Comparison of ENCODE assay signal across 12 cellular contexts in genomic region chr18:77478619-77479018, GRCh38.
DNase-seq lines count a peak whose midpoint lies in the region; ATAC-seq, FAIRE-seq and TF ChIP-seq lines count a peak whose summit lies in the region.
"Had no signal": no experiment of that assay in that cellular context is flagged by ENCODE, and none has a peak within 500 bp of the region (broad histone marks: within the 10 kb centered on the region; RNA-seq: fewer than 3 reads in every experiment).

No MANE protein-coding gene starts in this region.

- H3K4me3 ChIP-seq in ACC112 (ENCODE audit: low read depth, low read length) (peak overlapping the region; percentile 44; the same call in 1 of the 2 replicates), Karpas-422 (ENCODE audit: low read length) (no peak overlapping the region), liver (ENCODE audit: low read depth in 1 of 3, low read length in 3 of 3) (no peak overlapping the region)
- H3K4me3 ChIP-seq: BLaER1 had no signal

- H3K9me2 ChIP-seq in Karpas-422 (replicated peaks; ENCODE audit: insufficient read depth, low read length) = no peaks in the 10 kb centered on the region

- POLR2A ChIA-PET in activated CD4-positive, alpha-beta T cell treated with anti-CD3 and anti-CD28 coated beads for 36 hours (lab: Charles Lee) = no interaction called here

- intact Hi-C loops in activated CD4-positive, alpha-beta T cell treated with anti-CD3 and anti-CD28 coated beads for 36 hours (cut with DNase I, micrococcal nuclease) = no loop called here

- 25% methylated on average over 6 of the region's 6 CpGs for WGBS in liver

- H3K36me3 ChIP-seq in ACC112 (ENCODE audit: insufficient read depth, low read length) (no peaks in the 10 kb centered on the region), Karpas-422 (ENCODE audit: insufficient read depth, low read length) (no peaks in the 10 kb centered on the region), liver (ENCODE audit: control insufficient read depth in 4 of 4, insufficient read depth in 3 of 4, low read depth in 1 of 4, low read length in 3 of 4) (no peaks in the 10 kb centered on the region)
- H3K36me3 ChIP-seq: BLaER1 had no signal

- H3K4me3 Mint-ChIP-seq in activated CD4-positive, alpha-beta T cell treated with anti-CD3 and anti-CD28 coated beads for 36 hours = no peak overlapping the region
- H3K4me3 Mint-ChIP-seq: activated naive CD4-positive, alpha-beta T cell treated with anti-CD3 and anti-CD28 coated beads for 36 hours had no signal

- H2AFZ ChIP-seq in ACC112 (ENCODE audit: low read length, unreplicated experiment) (peak overlapping the region; percentile 75), Karpas-422 (ENCODE audit: low read length) (peak overlapping the region; percentile 92)

- H3K4me1 Mint-ChIP-seq in activated CD4-positive, alpha-beta T cell treated with anti-CD3 and anti-CD28 coated beads for 36 hours = no peaks in the 10 kb centered on the region

- peaks cover 24% of the 10 kb centered on the region for H3K4me1 ChIP-seq in ACC112 (ENCODE audit: control insufficient read depth, insufficient read depth, low read length, unreplicated experiment)
- peaks cover 38% of the 10 kb centered on the region for H3K4me1 ChIP-seq in Karpas-422 (ENCODE audit: low read length)
- H3K4me1 ChIP-seq in liver (ENCODE audit: control insufficient read depth in 4 of 4, insufficient read depth in 4 of 4, low read length in 3 of 4) = no peaks in the 10 kb centered on the region
- H3K4me1 ChIP-seq: BLaER1 had no signal

- H3K79me2 ChIP-seq in ACC112 (ENCODE audit: control insufficient read depth, insufficient read depth, low read length, unreplicated experiment) = no peaks in the 10 kb centered on the region
- H3K79me2 ChIP-seq in Karpas-422 (ENCODE audit: low read length) = no peaks in the 10 kb centered on the region

- 0 out of 2 replicates have a peak overlapping the region, but pooled peaks have one; percentile 7 for H3K9ac ChIP-seq in Karpas-422 (ENCODE audit: low read length)
- no peak overlapping the region for H3K9ac ChIP-seq in liver (ENCODE audit: low read depth in 1 of 2, low read length in 2 of 2)
- H3K9ac ChIP-seq: BLaER1 had no signal

- TF ChIP-seq CTCF in VCaP (conservative IDR thresholded peaks at IDR 0.05) (peak; percentile 64), liver (IDR thresholded peaks at IDR 0.05; ENCODE audit: low read depth, low read length, missing input control) (no peak)

- ATAC-seq in GM21825 (IDR thresholded peaks at IDR 0.05; ENCODE audit: unreplicated experiment) = no peak
- ATAC-seq in activated CD4-positive, alpha-beta T cell treated with anti-CD3 and anti-CD28 coated beads for 36 hours = no peak

- CTCF ChIA-PET in activated CD4-positive, alpha-beta T cell treated with anti-CD3 and anti-CD28 coated beads for 36 hours (lab: Charles Lee) = no interaction called here

- no peak for TF ChIP-seq POLR2A in H54 (IDR thresholded peaks at IDR 0.05; ENCODE audit: low read depth, low read length)

- H4K20me1 ChIP-seq in Karpas-422 (ENCODE audit: insufficient read depth, low read depth, low read length) = no peaks in the 10 kb centered on the region
- H4K20me1 ChIP-seq: BLaER1 had no signal

- FAIRE-seq in H54 (lab: Jason Lieb, UNC) = no peak

- H3K9me3 Mint-ChIP-seq in activated CD4-positive, alpha-beta T cell treated with anti-CD3 and anti-CD28 coated beads for 36 hours (ENCODE audit: low read depth) = no peaks in the 10 kb centered on the region
- H3K9me3 Mint-ChIP-seq: activated naive CD4-positive, alpha-beta T cell treated with anti-CD3 and anti-CD28 coated beads for 36 hours had no signal

- no peak overlapping the region for H3K27ac Mint-ChIP-seq in activated CD4-positive, alpha-beta T cell treated with anti-CD3 and anti-CD28 coated beads for 36 hours
- H3K27ac Mint-ChIP-seq: activated naive CD4-positive, alpha-beta T cell treated with anti-CD3 and anti-CD28 coated beads for 36 hours had no signal

- H3K27ac ChIP-seq in ACC112 (ENCODE audit: low read depth, low read length) (peak overlapping the region; percentile 89), Karpas-422 (ENCODE audit: low read length) (0 out of 2 replicates have a peak overlapping the region, but pooled peaks have one; percentile 39), VCaP (peak overlapping the region; percentile 35), liver (ENCODE audit: low read depth in 1 of 2, low read length in 2 of 2) (no peak overlapping the region)
- H3K27ac ChIP-seq: BLaER1 had no signal

- DNase-seq in Karpas-422 (peak; percentile 71), H54 (ENCODE audit: insufficient read length, low spot score) (no peak), EL (no peak)
- no peak for DNase-seq in activated CD4-positive, alpha-beta T cell treated with anti-CD3 and anti-CD28 coated beads for 36 hours
- DNase-seq: activated naive CD4-positive, alpha-beta T cell treated with anti-CD3 and anti-CD28 coated beads for 36 hours; midbrain; stimulated activated CD4-positive, alpha-beta T cell treated with anti-CD3 and anti-CD28 coated beads, Interleukin-1b, Interleukin-23, amount 100 ng/mL, for 48 hours had no signal

- H3K4me2 ChIP-seq in Karpas-422 (ENCODE audit: low read depth, low read length, poor library complexity, severe bottlenecking) = peak overlapping the region; percentile 44
- H3K4me2 ChIP-seq: BLaER1 had no signal

- peaks cover 10% of the 10 kb centered on the region for H3K27me3 Mint-ChIP-seq in activated CD4-positive, alpha-beta T cell treated with anti-CD3 and anti-CD28 coated beads for 36 hours

- no peaks in the 10 kb centered on the region for H3K36me3 Mint-ChIP-seq in activated CD4-positive, alpha-beta T cell treated with anti-CD3 and anti-CD28 coated beads for 36 hours (ENCODE audit: low read depth)

- no peaks in the 10 kb centered on the region for H3K9me3 ChIP-seq in Karpas-422 (ENCODE audit: low read length)
- H3K9me3 ChIP-seq in liver (ENCODE audit: control insufficient read depth in 4 of 4, low read length in 3 of 4) = no peaks in the 10 kb centered on the region
- H3K9me3 ChIP-seq: BLaER1 had no signal

- H3K27me3 ChIP-seq in ACC112 (ENCODE audit: insufficient read depth, low read length) = no peaks in the 10 kb centered on the region
- H3K27me3 ChIP-seq in Karpas-422 (ENCODE audit: low read length) = no peaks in the 10 kb centered on the region
- H3K27me3 ChIP-seq in liver (ENCODE audit: control insufficient read depth in 4 of 4, insufficient read depth in 4 of 4, low read length in 3 of 4) = peaks cover 0 to 3% (median 0%) of the 10 kb centered on the region in 4 donors
- H3K27me3 ChIP-seq: BLaER1 had no signal

- peak; percentile 27 to 54 for TF ChIP-seq RAD21 in liver (IDR thresholded peaks at IDR 0.05)

TF ChIP-seq in liver, 16 proteins besides CTCF, POLR2A, EP300 and RAD21:
- TF ChIP-seq RXRA (IDR thresholded peaks at IDR 0.05) (no peak), SP1 (IDR thresholded peaks at IDR 0.05) (peak; percentile 22), JUND (IDR thresholded peaks at IDR 0.05) (peak in 1 of 2 donors; percentile 57)

Comparison
In these comparisons a context has a peak if more than half of its experiments do, and no peak if none do; other contexts are left out.
1. H3K27ac ChIP-seq: peak in ACC112 (single experiment), Karpas-422 (single experiment) and VCaP (single experiment); none in liver (0 of 2).